ENCODE assay signal across 15 cellular contexts in genomic region chr13:79353698-79354097, GRCh38. TPM values are rescaled to one million over a fixed set of nuclear protein-coding genes. Genes with fewer than 3 reads are reported as not detected.
DNase-seq lines count a peak whose midpoint lies in the region; ATAC-seq and TF ChIP-seq lines count a peak whose summit lies in the region.
"Had no signal": no experiment of that assay in that cellular context is flagged by ENCODE, and none has a peak within 500 bp of the region (broad histone marks: within the 10 kb centered on the region; RNA-seq: fewer than 3 reads in every experiment).

No MANE protein-coding gene starts in this region.

- BruUV-seq in A673 (replicated peaks; lab: Mats Ljungman, UMichigan), result no TSS peak

- TF ChIP-seq CTCF in A673 (conservative IDR thresholded peaks at IDR 0.05; ENCODE audit: low read depth, low read length), result no peak
- TF ChIP-seq CTCF in chondrocyte (IDR thresholded peaks at IDR 0.05), result no peak

- H3K4me3 ChIP-seq in A673 (ENCODE audit: low read depth, low read length, poor library complexity, severe bottlenecking) (no peak overlapping the region), mesenchymal stem cell (ENCODE audit: insufficient read depth in 1 of 2, low read depth in 1 of 2, low read length in 2 of 2) (no peak overlapping the region)
- H3K4me3 ChIP-seq: A549, GM23248 had no signal

- H2AK5ac ChIP-seq in mesenchymal stem cell (ENCODE audit: low read length, severe bottlenecking), result no peak overlapping the region

- no peak overlapping the region for H3K4me2 ChIP-seq in mesenchymal stem cell (ENCODE audit: low read length, poor library complexity, severe bottlenecking)
- H3K4me2 ChIP-seq: A549 had no signal

- H3K4me1 Mint-ChIP-seq in chondrocyte (ENCODE audit: low read depth), result peaks cover 41% of the 10 kb centered on the region
- H3K4me1 Mint-ChIP-seq: CD14-positive monocyte had no signal

- H3K18ac ChIP-seq in mesenchymal stem cell (ENCODE audit: low read depth in 1 of 2, low read length in 2 of 2), result no peak overlapping the region

- H3K36me3 ChIP-seq in A673 (ENCODE audit: insufficient read depth, low read length, poor library complexity, severe bottlenecking), result peaks cover 61% of the 10 kb centered on the region
- peaks cover 0 to 84% of the 10 kb centered on the region in 2 experiments for H3K36me3 ChIP-seq in mesenchymal stem cell (ENCODE audit: control insufficient read depth in 1 of 2, insufficient read depth in 2 of 2, low read depth in 1 of 2, low read length in 2 of 2)

- no peak overlapping the region for H2AFZ ChIP-seq in mesenchymal stem cell (ENCODE audit: low read depth, low read length)
- H2AFZ ChIP-seq: GM23248 had no signal

- peaks cover 10% of the 10 kb centered on the region for H3K36me3 Mint-ChIP-seq in chondrocyte (ENCODE audit: low read depth)

- ATAC-seq in GM19351 (IDR thresholded peaks at IDR 0.05; ENCODE audit: unreplicated experiment), result no peak
- ATAC-seq: A549 had no signal

- no peak overlapping the region for H2BK15ac ChIP-seq in mesenchymal stem cell (ENCODE audit: low read depth, poor library complexity, severe bottlenecking)

- intact Hi-C loops in A673 (cut with micrococcal nuclease; ENCODE audit: unreplicated experiment), result no loop called here

- no peak overlapping the region for H3K4ac ChIP-seq in mesenchymal stem cell (ENCODE audit: low read depth in 1 of 2, low read length in 2 of 2)

- H3K9ac ChIP-seq in mesenchymal stem cell (ENCODE audit: low read length), result no peak overlapping the region
- H3K9ac ChIP-seq: GM23248 had no signal

- no peaks in the 10 kb centered on the region for H3K4me1 ChIP-seq in A673 (ENCODE audit: insufficient read depth, low read length, poor library complexity, severe bottlenecking)
- H3K4me1 ChIP-seq in mesenchymal stem cell (ENCODE audit: control insufficient read depth, insufficient read depth, low read depth, low read length), result no peaks in the 10 kb centered on the region
- H3K4me1 ChIP-seq: A549 had no signal

- no peak overlapping the region for H3K23ac ChIP-seq in mesenchymal stem cell (ENCODE audit: low read length in 2 of 2)

- no peaks in the 10 kb centered on the region for H3K27me3 Mint-ChIP-seq in chondrocyte (ENCODE audit: low read depth)

- no peak overlapping the region for H3K14ac ChIP-seq in mesenchymal stem cell (ENCODE audit: low read length in 2 of 2)

- H2BK5ac ChIP-seq in mesenchymal stem cell (ENCODE audit: low read depth, low read length, poor library complexity, severe bottlenecking), result no peak overlapping the region

- H4K91ac ChIP-seq in mesenchymal stem cell (ENCODE audit: low read length), result no peak overlapping the region

- peaks cover 5% of the 10 kb centered on the region for H3K79me1 ChIP-seq in mesenchymal stem cell (replicated peaks; ENCODE audit: low read length, poor library complexity, severe bottlenecking)

- H3K27ac ChIP-seq in A673 (ENCODE audit: low read depth, low read length, poor library complexity, severe bottlenecking) (peak overlapping the region; percentile 16), mesenchymal stem cell (ENCODE audit: low read length, poor library complexity, severe bottlenecking) (no peak overlapping the region)
- H3K27ac ChIP-seq: A549, GM23248 had no signal

- no peak overlapping the region for H3K4me3 Mint-ChIP-seq in chondrocyte (ENCODE audit: unreplicated experiment)
- H3K4me3 Mint-ChIP-seq: CD14-positive monocyte had no signal

- H3K27me3 ChIP-seq in A673 (replicated peaks; ENCODE audit: insufficient read depth, low read depth, low read length, poor library complexity), result no peaks in the 10 kb centered on the region
- H3K27me3 ChIP-seq in mesenchymal stem cell (ENCODE audit: control insufficient read depth in 1 of 2, insufficient read depth in 1 of 2, low read length in 2 of 2), result no peaks in the 10 kb centered on the region

- 67% methylated on average over 1 of the region's 2 CpGs for WGBS in mesenchymal stem cell

- H3K9me3 Mint-ChIP-seq in chondrocyte (ENCODE audit: low read depth), result no peaks in the 10 kb centered on the region
- H3K9me3 Mint-ChIP-seq: CD14-positive monocyte had no signal

- H3K27ac Mint-ChIP-seq in chondrocyte (ENCODE audit: unreplicated experiment), result peak overlapping the region; percentile 60
- H3K27ac Mint-ChIP-seq: CD14-positive monocyte had no signal

- POLR2A ChIA-PET in A673 (lab: Charles Lee; ENCODE audit: low non-redundant PET), result no interaction called here

- no peak overlapping the region for H4K8ac ChIP-seq in mesenchymal stem cell (ENCODE audit: low read length)

- no peak overlapping the region for H2BK120ac ChIP-seq in mesenchymal stem cell (ENCODE audit: low read depth, low read length)

- H2BK12ac ChIP-seq in mesenchymal stem cell (ENCODE audit: low read length in 2 of 2), result no peak overlapping the region

- CTCF ChIA-PET in A673 (lab: Charles Lee), result no interaction called here

- no peaks in the 10 kb centered on the region for H3K9me3 ChIP-seq in A673 (ENCODE audit: low read depth, low read length, poor library complexity, severe bottlenecking)
- no peaks in the 10 kb centered on the region for H3K9me3 ChIP-seq in mesenchymal stem cell (ENCODE audit: control insufficient read depth, low read length)
- H3K9me3 ChIP-seq: A549 had no signal

- no peak for DNase-seq in A673 (ENCODE audit: low spot score)
- peak; percentile 14 for DNase-seq in EL
- DNase-seq in chondrocyte (ENCODE audit: low spot score), result no peak
- peak; percentile 19 for DNase-seq in mesenchymal stem cell
- no peak for DNase-seq in NCI-H1092 treated with DMSO at 0.1 percent for 48 hours (lab: John Stamatoyannopoulos, UW)
- DNase-seq in NCI-H2029 (lab: John Stamatoyannopoulos, UW), result no peak
- DNase-seq: GM23248; NCI-H1417; NCI-H187 treated with DMSO at 0.1 percent for 48 hours; NCI-H446; NK-92 treated with Interleukin-12 subunit alpha and Interleukin-12 subunit beta, amount 100 ng/mL, for 24 hours; SHP77 had no signal

RNA-seq across cellular contexts. Expression of gene RBM26, which starts 52.4 kb away (rescaled TPM):
- total RNA-seq in A673 (2021) (59.7 and 65.7 TPM in 2 replicates), chondrocyte (29.1 to 37.5 TPM (median 29.6 TPM) in 3 replicates)
- 19.8 TPM for polyA plus RNA-seq in mesenchymal stem cell (2013, experiment 1 of 2)
- 20.5 TPM for polyA plus RNA-seq in mesenchymal stem cell (2013, experiment 2 of 2)

Comparison
In these comparisons a context has a peak if more than half of its experiments do, and no peak if none do; other contexts are left out.
1. DNase-seq: peak in EL (single experiment) and mesenchymal stem cell (single experiment); none in A673 (single experiment), chondrocyte (single experiment), NCI-H1092 treated with DMSO at 0.1 percent for 48 hours (single experiment) and NCI-H2029 (single experiment).